ENCODE assay signal across 15 cellular contexts in the genomic region with DNA sequence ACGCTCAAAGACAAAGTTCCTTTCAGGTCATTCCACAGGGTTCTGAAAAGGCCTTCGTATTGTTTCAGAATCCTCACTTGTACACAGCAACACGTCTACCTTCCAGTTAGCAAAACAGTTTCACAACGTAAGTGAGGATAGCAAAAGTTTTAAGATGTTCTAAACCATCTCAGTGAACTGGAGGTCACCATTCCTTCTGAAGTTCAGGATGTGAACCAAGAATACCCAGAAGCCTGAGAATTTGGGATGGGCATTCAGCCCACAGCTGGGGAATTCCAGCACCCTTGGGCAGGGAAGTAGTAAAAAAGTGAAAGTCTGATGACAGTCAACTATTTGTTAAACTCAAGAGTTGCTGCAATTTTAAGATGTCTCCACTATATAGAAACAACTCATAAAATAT.
A peak's percentile ranks its signal among the peaks of the same experiment; 100 is the strongest.
DNase-seq lines count a peak whose midpoint lies in the region; TF ChIP-seq lines count a peak whose summit lies in the region.
"Had no signal": no experiment of that assay in that cellular context is flagged by ENCODE, and none has a peak within 500 bp of the region (broad histone marks: within the 10 kb centered on the region; RNA-seq: fewer than 3 reads in every experiment).

No MANE protein-coding gene starts in this region.

- TF ChIP-seq CTCF in fibroblast of pulmonary artery (IDR thresholded peaks at IDR 0.05; ENCODE audit: low read length, missing control alignments) (no peak), neural progenitor cell (IDR thresholded peaks at IDR 0.05) (no peak), nephron progenitor cell (IDR thresholded peaks at IDR 0.05) (no peak)

- no peak overlapping the region for H3K4me2 ChIP-seq in neural progenitor cell

- H3K27ac ChIP-seq in neural progenitor cell: no peak overlapping the region
- H3K27ac ChIP-seq: C4-2B had no signal

- H2AFZ ChIP-seq in neural progenitor cell (replicated peaks): peak overlapping the region; percentile 42

- H3K9me3 Mint-ChIP-seq in neural progenitor cell (no peaks in the 10 kb centered on the region), nephron progenitor cell (no peaks in the 10 kb centered on the region)

- H3K4me3 Mint-ChIP-seq in neural progenitor cell (no peak overlapping the region), nephron progenitor cell (no peak overlapping the region)

- H3K4me3 ChIP-seq in fibroblast of pulmonary artery (replicated peaks; ENCODE audit: low read depth, low read length): no peak overlapping the region
- H3K4me3 ChIP-seq in neural progenitor cell: no peak overlapping the region

- no peaks in the 10 kb centered on the region for H3K27me3 ChIP-seq in neural progenitor cell

- H3K4me1 Mint-ChIP-seq in neural progenitor cell (no peaks in the 10 kb centered on the region), nephron progenitor cell (peaks cover 20% of the 10 kb centered on the region)

- no peaks in the 10 kb centered on the region for H3K4me1 ChIP-seq in neural progenitor cell

- no peak overlapping the region for H3K27ac Mint-ChIP-seq in neural progenitor cell
- H3K27ac Mint-ChIP-seq in nephron progenitor cell: no peak overlapping the region

- no peaks in the 10 kb centered on the region for H3K79me2 ChIP-seq in neural progenitor cell (ENCODE audit: low read depth)

- no peaks in the 10 kb centered on the region for H3F3A ChIP-seq in neural progenitor cell (ENCODE audit: low read depth)

- H3K27me3 Mint-ChIP-seq in neural progenitor cell (ENCODE audit: insufficient read depth, low read depth): no peaks in the 10 kb centered on the region
- peaks cover 4% of the 10 kb centered on the region for H3K27me3 Mint-ChIP-seq in nephron progenitor cell (ENCODE audit: low read depth, poor library complexity)

- no peaks in the 10 kb centered on the region for H3K36me3 ChIP-seq in neural progenitor cell

- DNase-seq in A172 (ENCODE audit: low spot score) (peak; percentile 8), NCI-H226 (peak; percentile 46), fibroblast of pulmonary artery (ENCODE audit: low read depth) (peak; percentile 39), neural progenitor cell (ENCODE audit: low spot score) (no peak), nephron progenitor cell (no peak), NCI-H1105 (lab: John Stamatoyannopoulos, UW) (no peak), DMS79 treated with DMSO at 0.1 percent for 48 hours (lab: John Stamatoyannopoulos, UW) (no peak)
- DNase-seq in stimulated activated CD4-positive, alpha-beta T cell treated with anti-CD3 and anti-CD28 coated beads, Interleukin-1b, Interleukin-23, amount 100 ng/mL, for 48 hours: no peak
- DNase-seq: 8988T, DMS153, NCI-H187 treated with DMSO at 0.1 percent for 48 hours, NCI-H446 treated with DMSO at 0.1 percent for 48 hours, NCI-H82, SHP77 had no signal

- H3K36me3 Mint-ChIP-seq in neural progenitor cell (no peaks in the 10 kb centered on the region), nephron progenitor cell (ENCODE audit: low read depth) (no peaks in the 10 kb centered on the region)

- H3K9ac ChIP-seq in neural progenitor cell: no peak overlapping the region

- no peaks in the 10 kb centered on the region for H4K20me1 ChIP-seq in neural progenitor cell (ENCODE audit: low read depth)

- H3K9me3 ChIP-seq in neural progenitor cell (ENCODE audit: low read depth): no peaks in the 10 kb centered on the region

Comparison
In these comparisons a context has a peak if more than half of its experiments do, and no peak if none do; other contexts are left out.
1. DNase-seq: peak in A172 (single experiment), NCI-H226 (single experiment) and fibroblast of pulmonary artery (single experiment); none in neural progenitor cell (single experiment), nephron progenitor cell (single experiment), NCI-H1105 (single experiment), stimulated activated CD4-positive, alpha-beta T cell treated with anti-CD3 and anti-CD28 coated beads, Interleukin-1b, Interleukin-23, amount 100 ng/mL, for 48 hours (single experiment) and DMS79 treated with DMSO at 0.1 percent for 48 hours (single experiment).